ENCODE assay signal across 16 cellular contexts in the genomic region with DNA sequence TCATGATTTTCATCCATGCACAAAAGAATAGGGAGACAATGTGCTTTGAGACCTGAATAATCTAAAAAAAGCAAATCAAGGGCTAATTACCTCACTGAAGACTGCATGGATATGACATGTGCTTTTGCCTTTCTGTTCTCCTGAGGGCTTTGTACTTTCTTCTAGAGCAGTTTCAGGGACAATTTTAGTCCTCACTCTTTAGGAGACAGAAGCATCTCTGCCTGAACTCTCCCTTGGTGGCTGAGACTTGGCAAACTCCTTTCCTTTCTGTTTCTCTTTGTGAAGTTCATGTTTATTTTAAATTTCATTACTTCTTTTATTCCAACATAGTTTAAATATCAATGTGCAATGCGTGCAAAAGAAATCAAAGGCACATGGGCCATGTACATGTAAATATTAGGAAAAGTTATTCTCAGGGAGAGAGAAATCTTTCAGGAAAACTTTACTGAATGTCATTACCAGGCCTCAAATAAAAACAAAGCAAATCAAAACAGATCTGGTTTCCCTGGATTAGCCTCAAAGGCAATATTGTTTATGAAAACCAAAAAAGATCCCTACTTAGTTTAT.
DNase-seq lines count a peak whose midpoint lies in the region; ATAC-seq, FAIRE-seq and TF ChIP-seq lines count a peak whose summit lies in the region.
"Had no signal": no experiment of that assay in that cellular context is flagged by ENCODE, and none has a peak within 500 bp of the region (broad histone marks: within the 10 kb centered on the region; RNA-seq: fewer than 3 reads in every experiment).

No MANE protein-coding gene starts in this region.

- no peak for DNase-seq in NCI-H128 (lab: John Stamatoyannopoulos, UW; ENCODE audit: unreplicated experiment)
- no peak for DNase-seq in NCI-H524 (lab: John Stamatoyannopoulos, UW)
- DNase-seq: BE2C; CD4-positive, alpha-beta T cell; H9; NCI-H1105 treated with DMSO at 0.1 percent for 48 hours; NCI-H187 treated with DMSO at 0.1 percent for 48 hours; PC-3 had no signal

- TF ChIP-seq CTCF in VCaP (conservative IDR thresholded peaks at IDR 0.05), result no peak

- H3K9ac ChIP-seq in muscle layer of colon (ENCODE audit: low read length), result no peak overlapping the region
- H3K9ac ChIP-seq in stomach smooth muscle (ENCODE audit: low read length in 2 of 2), result no peak overlapping the region

- H3K4me1 ChIP-seq in muscle layer of colon (ENCODE audit: insufficient read depth, low read length) (peaks cover 42% of the 10 kb centered on the region), stomach smooth muscle (ENCODE audit: control insufficient read depth, insufficient read depth, low read length) (peaks cover 21% of the 10 kb centered on the region)
- H3K4me1 ChIP-seq: BE2C had no signal

- no peaks in the 10 kb centered on the region for H3K9me3 ChIP-seq in muscle layer of colon (ENCODE audit: low read length)
- H3K9me3 ChIP-seq in stomach smooth muscle (ENCODE audit: control insufficient read depth in 2 of 2, low read length in 2 of 2), result no peaks in the 10 kb centered on the region
- H3K9me3 ChIP-seq: SJSA1 had no signal

- H3K4me3 ChIP-seq in muscle layer of colon (ENCODE audit: low read depth in 1 of 2, low read length in 2 of 2) (no peak overlapping the region), stomach smooth muscle (ENCODE audit: low read length in 2 of 2) (no peak overlapping the region)
- H3K4me3 ChIP-seq: SJSA1 had no signal

- no peaks in the 10 kb centered on the region for H3K27me3 ChIP-seq in muscle layer of colon (ENCODE audit: control insufficient read depth in 1 of 2, insufficient read depth in 2 of 2, low read length in 2 of 2)
- no peaks in the 10 kb centered on the region for H3K27me3 ChIP-seq in stomach smooth muscle (ENCODE audit: control insufficient read depth in 1 of 2, insufficient read depth in 2 of 2, low read length in 2 of 2)
- H3K27me3 ChIP-seq: BE2C, SJSA1 had no signal

- ATAC-seq in HG03442 (IDR thresholded peaks at IDR 0.05; ENCODE audit: unreplicated experiment) (no peak), HG02763 (IDR thresholded peaks at IDR 0.05; ENCODE audit: unreplicated experiment) (no peak)
- ATAC-seq: PC-3 had no signal

- FAIRE-seq in endometrium (lab: Jason Lieb, UNC), result peak; percentile 96

- H3K36me3 ChIP-seq in muscle layer of colon (ENCODE audit: insufficient read depth, low read length), result no peaks in the 10 kb centered on the region
- peaks cover 0 to 2% of the 10 kb centered on the region in 2 donors for H3K36me3 ChIP-seq in stomach smooth muscle (ENCODE audit: control insufficient read depth in 2 of 2, insufficient read depth in 2 of 2, low read length in 2 of 2)
- H3K36me3 ChIP-seq: BE2C, SJSA1 had no signal

- peak overlapping the region; percentile 54 for H3K27ac ChIP-seq in VCaP
- H3K27ac ChIP-seq in muscle layer of colon (ENCODE audit: low read depth, low read length), result peak overlapping the region; percentile 48
- peak overlapping the region; percentile 59 for H3K27ac ChIP-seq in stomach smooth muscle (ENCODE audit: low read length)
- H3K27ac ChIP-seq: RWPE1, SJSA1 had no signal
